ENCODE assay signal across 1 cellular context in the genomic region with DNA sequence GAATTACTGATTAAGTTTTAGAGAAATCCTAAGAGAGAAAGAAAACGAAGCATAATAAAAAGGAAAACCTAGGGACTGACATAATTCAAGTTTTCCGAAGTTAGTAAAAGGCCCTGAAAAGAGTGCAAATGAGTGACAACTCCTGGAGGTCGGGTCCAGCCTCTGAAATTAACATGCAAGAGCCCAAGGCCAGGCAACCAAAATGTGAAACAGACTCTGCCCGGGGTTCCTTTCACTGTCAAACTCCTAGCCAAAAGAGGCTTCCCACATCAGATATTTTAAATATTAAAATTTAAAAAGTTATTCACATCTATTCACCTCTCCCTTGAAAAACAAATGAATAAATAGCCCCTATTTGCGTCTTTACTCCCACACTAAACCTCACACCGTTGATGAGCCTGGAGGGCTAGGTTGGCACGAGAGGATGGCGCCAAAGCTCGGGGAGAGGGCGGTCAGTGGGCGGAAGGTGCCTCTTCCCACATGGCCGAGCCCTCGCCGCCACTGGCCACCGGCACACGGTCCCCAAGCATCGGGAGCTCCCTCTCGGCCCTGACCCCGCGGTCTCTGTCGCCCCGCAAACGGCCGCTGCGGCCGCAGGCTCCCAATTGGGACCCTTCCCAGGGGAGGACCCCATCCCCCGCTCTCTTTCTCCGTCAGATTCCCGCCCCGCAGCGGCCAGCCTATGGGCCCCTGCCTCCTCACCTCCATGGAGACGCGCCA.
TF ChIP-seq lines count a peak whose summit lies in the region.

No MANE protein-coding gene starts in this region.

TF ChIP-seq in endothelial cell of umbilical vein, 7 proteins besides CTCF, POLR2A, EP300 and RAD21:
- TF ChIP-seq, protein P1, sequence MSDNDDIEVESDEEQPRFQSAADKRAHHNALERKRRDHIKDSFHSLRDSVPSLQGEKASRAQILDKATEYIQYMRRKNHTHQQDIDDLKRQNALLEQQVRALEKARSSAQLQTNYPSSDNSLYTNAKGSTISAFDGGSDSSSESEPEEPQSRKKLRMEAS (IDR thresholded peaks at IDR 0.05; ENCODE audit: insufficient read depth, insufficient read length), result no peak
- TF ChIP-seq JUN (IDR thresholded peaks at IDR 0.05; ENCODE audit: borderline replicate concordance, insufficient read depth, insufficient read length, low read depth), result no peak
- no peak for TF ChIP-seq POLR2AphosphoS5 (IDR thresholded peaks at IDR 0.05; ENCODE audit: insufficient read depth, low read depth, low read length)
- no peak for TF ChIP-seq EZH2 (IDR thresholded peaks at IDR 0.05; ENCODE audit: borderline replicate concordance, low read depth, low read length, severe bottlenecking)
- TF ChIP-seq MYC (IDR thresholded peaks at IDR 0.05; ENCODE audit: low read depth, low read length), result no peak
- TF ChIP-seq FOS (IDR thresholded peaks at IDR 0.05; ENCODE audit: borderline replicate concordance, insufficient read depth, low read length), result no peak
- no peak for TF ChIP-seq GATA2 (IDR thresholded peaks at IDR 0.05; ENCODE audit: insufficient read depth, insufficient read length, low read depth, low read length)
